8 cellular contexts compared by ENCODE assay signal in the genomic region with DNA sequence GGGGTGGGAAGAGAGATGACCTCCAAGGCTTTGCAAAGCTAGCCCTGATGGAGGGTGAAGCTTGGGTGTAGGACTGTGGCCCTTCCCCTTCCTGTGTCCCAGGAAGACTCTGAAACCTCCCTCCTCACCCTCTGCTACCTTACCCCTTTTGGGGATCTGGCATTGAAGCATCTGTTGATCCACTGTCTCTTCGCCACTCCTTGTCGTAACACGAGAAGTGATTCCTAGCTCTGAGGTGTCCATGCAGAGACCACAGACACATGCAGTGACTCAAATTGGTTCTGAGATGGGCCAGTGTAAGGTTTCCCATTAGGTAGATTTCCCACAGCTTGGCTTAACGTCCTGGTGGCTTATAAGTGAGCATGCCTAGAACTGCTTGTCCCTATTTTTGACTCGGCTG.
DNase-seq lines count a peak whose midpoint lies in the region; ATAC-seq, FAIRE-seq and TF ChIP-seq lines count a peak whose summit lies in the region.

No MANE protein-coding gene starts in this region.

- H3K23ac ChIP-seq in mesenchymal stem cell (ENCODE audit: low read length in 2 of 2) = peak overlapping the region in 1 of 2 experiments; percentile 1

- ATAC-seq in K562 (no peak), HG03565 (IDR thresholded peaks at IDR 0.05; ENCODE audit: unreplicated experiment) (no peak)

- H3K14ac ChIP-seq in mesenchymal stem cell (ENCODE audit: low read length in 2 of 2) = peak overlapping the region in 1 of 2 experiments; percentile 22

- no peak overlapping the region for H2BK5ac ChIP-seq in mesenchymal stem cell (ENCODE audit: low read depth, low read length, poor library complexity, severe bottlenecking)

- H2BK120ac ChIP-seq in mesenchymal stem cell (ENCODE audit: low read depth, low read length) = peak overlapping the region; percentile 65

- no peaks in the 10 kb centered on the region; the same call in 2 of the 3 replicates for H3K36me3 ChIP-seq in K562 (ENCODE audit: control insufficient read depth, insufficient read depth, low read length)
- no peaks in the 10 kb centered on the region for H3K36me3 ChIP-seq in mesenchymal stem cell (ENCODE audit: control insufficient read depth in 1 of 2, insufficient read depth in 2 of 2, low read depth in 1 of 2, low read length in 2 of 2)

- intact Hi-C loops in K562 (cut with micrococcal nuclease) = loop anchor here (2.0 kb wide), 1 partner anchor 20 kb away; no protein-coding TSS in a partner anchor

- H2AK5ac ChIP-seq in mesenchymal stem cell (ENCODE audit: low read length, severe bottlenecking) = no peak overlapping the region

- peak overlapping the region; percentile 85 to 87 for H3K18ac ChIP-seq in mesenchymal stem cell (ENCODE audit: low read depth in 1 of 2, low read length in 2 of 2)

- no peak overlapping the region; the same call in 1 of the 2 replicates for H3K4me2 ChIP-seq in K562 (ENCODE audit: insufficient read depth, low read length)
- H3K4me2 ChIP-seq in mesenchymal stem cell (ENCODE audit: low read length, poor library complexity, severe bottlenecking) = no peak overlapping the region

- TF ChIP-seq RAD21 in K562 (CRISPR knock-in tag; conservative IDR thresholded peaks at IDR 0.05 in 1 of 2, IDR thresholded peaks at IDR 0.05 in 1 of 2) = no peak

- peak overlapping the region; percentile 82 to 88 for H3K4ac ChIP-seq in mesenchymal stem cell (ENCODE audit: low read depth in 1 of 2, low read length in 2 of 2)

- FAIRE-seq in K562 (lab: Jason Lieb, UNC) = no peak

- no peak overlapping the region for H2AFZ ChIP-seq in K562 (ENCODE audit: low read depth, low read length)
- no peak overlapping the region for H2AFZ ChIP-seq in mesenchymal stem cell (ENCODE audit: low read depth, low read length)

- H4K91ac ChIP-seq in mesenchymal stem cell (ENCODE audit: low read length) = peak overlapping the region; percentile 96

- no peaks in the 10 kb centered on the region for H3K79me1 ChIP-seq in mesenchymal stem cell (replicated peaks; ENCODE audit: low read length, poor library complexity, severe bottlenecking)

- H3K4me3 ChIP-seq in K562 (no peak overlapping the region), mesenchymal stem cell (ENCODE audit: insufficient read depth in 1 of 2, low read depth in 1 of 2, low read length in 2 of 2) (no peak overlapping the region)

- in situ Hi-C loops in K562 (cut with MboI) = no loop called here

- POLR2A ChIA-PET in K562 (lab: Yijun Ruan, JAX) = no interaction called here

- CTCF ChIA-PET in K562 (lab: Yijun Ruan, JAX; ENCODE audit: low intra/inter-chr PET ratio) = no interaction called here

- DNase-seq in NCI-H82 (lab: John Stamatoyannopoulos, UW) = peak; percentile 22
- DNase-seq in NCI-H82 treated with DMSO at 0.1 percent for 48 hours (lab: John Stamatoyannopoulos, UW; ENCODE audit: unreplicated experiment) = no peak
- DNase-seq in K562 (ENCODE audit: extremely low read depth in 1 of 4, low spot score in 3 of 4) = no peak
- peak; percentile 44 for DNase-seq in mesenchymal stem cell
- DNase-seq in substantia nigra (lab: John Stamatoyannopoulos, UW) = peak in 2 of 49 donors; percentile 40 to 43
- DNase-seq in H4 (ENCODE audit: low spot score) = no peak
- DNase-seq in NCI-H748 (lab: John Stamatoyannopoulos, UW; ENCODE audit: unreplicated experiment) = no peak

- H3K27ac ChIP-seq in K562 (ENCODE audit: extremely low read depth, low read depth, low read length) (no peak overlapping the region), mesenchymal stem cell (ENCODE audit: low read length, poor library complexity, severe bottlenecking) (no peak overlapping the region), substantia nigra (ENCODE audit: low read depth, low read length, poor library complexity, severe bottlenecking) (peak overlapping the region; percentile 99)

- H3K4me1 ChIP-seq in K562 (replicated peaks in 1 of 2; ENCODE audit: control insufficient read depth in 2 of 2, insufficient read depth in 2 of 2, low read length in 2 of 2) = peaks cover 10 to 33% of the 10 kb centered on the region in 2 experiments; a peak in 4 of 5 replicates
- peaks cover 15% of the 10 kb centered on the region for H3K4me1 ChIP-seq in mesenchymal stem cell (ENCODE audit: control insufficient read depth, insufficient read depth, low read depth, low read length)

- no peak for TF ChIP-seq CTCF in K562 (IDR thresholded peaks at IDR 0.05 in 2 of 3, conservative IDR thresholded peaks at IDR 0.05 in 1 of 3; ENCODE audit: insufficient read depth in 2 of 3, low read depth in 1 of 3, low read length in 3 of 3)

- no peak for TF ChIP-seq POLR2A in K562 (conservative IDR thresholded peaks at IDR 0.05)

- H3K27me3 ChIP-seq in K562 (ENCODE audit: control insufficient read depth in 2 of 2, insufficient read depth in 2 of 2, low read length in 2 of 2) (peaks cover 0 to 5% of the 10 kb centered on the region in 2 experiments; a peak in 2 of 5 replicates), mesenchymal stem cell (ENCODE audit: control insufficient read depth in 1 of 2, insufficient read depth in 1 of 2, low read length in 2 of 2) (peaks cover 71 to 82% of the 10 kb centered on the region in 2 experiments)

- H2BK15ac ChIP-seq in mesenchymal stem cell (ENCODE audit: low read depth, poor library complexity, severe bottlenecking) = peak overlapping the region; percentile 88

- peak overlapping the region in 1 of 2 experiments; percentile 4; a peak in 2 of 4 replicates for H3K9ac ChIP-seq in K562 (ENCODE audit: insufficient read depth in 1 of 2, low read depth in 2 of 2, low read length in 2 of 2)
- H3K9ac ChIP-seq in mesenchymal stem cell (ENCODE audit: low read length) = peak overlapping the region; percentile 78

- no peaks in the 10 kb centered on the region for H3K9me3 ChIP-seq in K562 (replicated peaks; ENCODE audit: control insufficient read depth, insufficient read depth, low read depth, low read length)
- H3K9me3 ChIP-seq in mesenchymal stem cell (ENCODE audit: control insufficient read depth, low read length) = no peaks in the 10 kb centered on the region

- H3K9me1 ChIP-seq in K562 (ENCODE audit: control insufficient read depth, insufficient read depth, low read length) = no peaks in the 10 kb centered on the region

- peak overlapping the region; percentile 89 for H4K8ac ChIP-seq in mesenchymal stem cell (ENCODE audit: low read length)

- WGBS in K562 (ENCODE audit: insufficient coverage, low coverage, missing lambda C conversion rate) = 80% methylated on average over 5 of the region's 5 CpGs
- 88% methylated on average over 5 of the region's 5 CpGs for WGBS in mesenchymal stem cell

- no peaks in the 10 kb centered on the region for H3K79me2 ChIP-seq in K562 (ENCODE audit: control insufficient read depth, insufficient read depth, low read length)

- no peak for TF ChIP-seq EP300 in K562 (IDR thresholded peaks at IDR 0.05; ENCODE audit: low read length)

- no peaks in the 10 kb centered on the region for H4K20me1 ChIP-seq in K562 (replicated peaks; ENCODE audit: control insufficient read depth, insufficient read depth, low read length)

- no TSS peak for BruUV-seq in K562 (replicated peaks; lab: Mats Ljungman, UMichigan)

- H2BK12ac ChIP-seq in mesenchymal stem cell (ENCODE audit: low read length in 2 of 2) = peak overlapping the region; percentile 91 to 100

TF ChIP-seq in K562, 482 proteins besides CTCF, POLR2A, EP300 and RAD21:
- TF ChIP-seq GABPB2 (CRISPR knock-in tag; conservative IDR thresholded peaks at IDR 0.05) (no peak), ZFP1 (CRISPR knock-in tag; IDR thresholded peaks at IDR 0.05) (no peak), EHMT2 (IDR thresholded peaks at IDR 0.05) (no peak), TBP (optimal IDR thresholded peaks at IDR 0.05; ENCODE audit: low read depth, low read length) (no peak), ZBTB49 (CRISPR knock-in tag; IDR thresholded peaks at IDR 0.05; ENCODE audit: borderline replicate concordance) (0 out of 2 replicates have a peak, but pooled peaks have one; percentile 52), CBX3 (IDR thresholded peaks at IDR 0.05; ENCODE audit: borderline replicate concordance in 1 of 2, low read length in 2 of 2) (no peak)
- TF ChIP-seq, protein P1, sequence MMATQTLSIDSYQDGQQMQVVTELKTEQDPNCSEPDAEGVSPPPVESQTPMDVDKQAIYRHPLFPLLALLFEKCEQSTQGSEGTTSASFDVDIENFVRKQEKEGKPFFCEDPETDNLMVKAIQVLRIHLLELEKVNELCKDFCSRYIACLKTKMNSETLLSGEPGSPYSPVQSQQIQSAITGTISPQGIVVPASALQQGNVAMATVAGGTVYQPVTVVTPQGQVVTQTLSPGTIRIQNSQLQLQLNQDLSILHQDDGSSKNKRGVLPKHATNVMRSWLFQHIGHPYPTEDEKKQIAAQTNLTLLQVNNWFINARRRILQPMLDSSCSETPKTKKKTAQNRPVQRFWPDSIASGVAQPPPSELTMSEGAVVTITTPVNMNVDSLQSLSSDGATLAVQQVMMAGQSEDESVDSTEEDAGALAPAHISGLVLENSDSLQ (IDR thresholded peaks at IDR 0.05) = no peak

Comparison
In these comparisons a context has a peak if more than half of its experiments do, and no peak if none do; other contexts are left out.
1. DNase-seq: peak in NCI-H82 (single experiment) and mesenchymal stem cell (single experiment); none in NCI-H82 treated with DMSO at 0.1 percent for 48 hours (single experiment), K562 (0 of 4), H4 (single experiment) and NCI-H748 (single experiment).